In genomic region chr14:74571901-74572828, GRCh38 we compare ENCODE assay signal across 9 cellular contexts. TPM values are rescaled to one million over a fixed set of nuclear protein-coding genes. Genes with fewer than 3 reads are reported as not detected.
DNase-seq lines count a peak whose midpoint lies in the region; ATAC-seq, FAIRE-seq and TF ChIP-seq lines count a peak whose summit lies in the region.
"Had no signal": no experiment of that assay in that cellular context is flagged by ENCODE, and none has a peak within 500 bp of the region (broad histone marks: within the 10 kb centered on the region; RNA-seq: fewer than 3 reads in every experiment).

No MANE protein-coding gene starts in this region.

- DNase-seq in Caki2 (ENCODE audit: low read depth) (peak; percentile 93), NCI-H1417 treated with DMSO at 0.1 percent for 48 hours (lab: John Stamatoyannopoulos, UW) (peak; percentile 33), kidney (no peak), GM12891 (ENCODE audit: insufficient read length, low spot score) (no peak), NCI-H2029 treated with DMSO at 0.1 percent for 48 hours (lab: John Stamatoyannopoulos, UW) (no peak), BE2C (no peak)
- DNase-seq in activated naive CD8-positive, alpha-beta T cell treated with anti-CD3 and anti-CD28 coated beads, Interleukin-2, amount 50 U/mL, for 24 hours: no peak

- FAIRE-seq in kidney (lab: Jason Lieb, UNC) (no peak), GM12891 (lab: Jason Lieb, UNC) (no peak)

- peak; percentile 55 for ATAC-seq in activated naive CD8-positive, alpha-beta T cell treated with anti-CD3 and anti-CD28 coated beads, Interleukin-2, amount 50 U/mL, for 24 hours

- TF ChIP-seq CTCF in kidney (IDR thresholded peaks at IDR 0.05; ENCODE audit: borderline replicate concordance, extremely low read depth, insufficient read depth): no peak
- TF ChIP-seq CTCF in BE2C (IDR thresholded peaks at IDR 0.05; ENCODE audit: low read depth, low read length): no peak

- H3K4me3 Mint-ChIP-seq in activated naive CD8-positive, alpha-beta T cell treated with anti-CD3 and anti-CD28 coated beads, Interleukin-2, amount 50 U/mL, for 24 hours: peak overlapping the region; percentile 37
- H3K4me3 Mint-ChIP-seq: memory B cell had no signal

- H3K27me3 Mint-ChIP-seq in activated naive CD8-positive, alpha-beta T cell treated with anti-CD3 and anti-CD28 coated beads, Interleukin-2, amount 50 U/mL, for 24 hours: peaks cover 48% of the 10 kb centered on the region

- H3K4me1 ChIP-seq in kidney (ENCODE audit: control insufficient read depth in 1 of 2, insufficient read depth in 1 of 2, low read depth in 1 of 2, low read length in 2 of 2) (peaks cover 24 to 28% of the 10 kb centered on the region in 2 donors), stomach smooth muscle (ENCODE audit: control insufficient read depth, insufficient read depth, low read length) (peaks cover 57% of the 10 kb centered on the region), BE2C (peaks cover 8% of the 10 kb centered on the region)

- H3K27ac ChIP-seq in kidney (ENCODE audit: low read depth in 2 of 2, low read length in 2 of 2): peak overlapping the region; percentile 82 to 89
- peak overlapping the region; percentile 76 for H3K27ac ChIP-seq in stomach smooth muscle (ENCODE audit: low read length)

- peak overlapping the region; percentile 28 for H3K27ac Mint-ChIP-seq in activated naive CD8-positive, alpha-beta T cell treated with anti-CD3 and anti-CD28 coated beads, Interleukin-2, amount 50 U/mL, for 24 hours
- H3K27ac Mint-ChIP-seq: memory B cell had no signal

- H3K9ac ChIP-seq in kidney (ENCODE audit: low read length in 2 of 2) (peak overlapping the region; percentile 22 to 51), stomach smooth muscle (ENCODE audit: low read length in 2 of 2) (peak overlapping the region; percentile 53 to 74)

- in situ Hi-C loops in Caki2 (cut with HindIII; ENCODE audit: low pct_unique_long_range_greater_than_20kb, low sequenced_read_pairs): no loop called here

- H3K9me3 ChIP-seq in kidney (ENCODE audit: control insufficient read depth in 1 of 2, low read length in 2 of 2) (no peaks in the 10 kb centered on the region), stomach smooth muscle (ENCODE audit: control insufficient read depth in 2 of 2, low read length in 2 of 2) (no peaks in the 10 kb centered on the region), BE2C (no peaks in the 10 kb centered on the region)

- H3K36me3 ChIP-seq in kidney (ENCODE audit: control insufficient read depth in 1 of 2, insufficient read depth in 2 of 2, low read length in 2 of 2) (no peaks in the 10 kb centered on the region), stomach smooth muscle (ENCODE audit: control insufficient read depth in 2 of 2, insufficient read depth in 2 of 2, low read length in 2 of 2) (no peaks in the 10 kb centered on the region), BE2C (no peaks in the 10 kb centered on the region)

- peaks cover 39% of the 10 kb centered on the region for H3K4me1 Mint-ChIP-seq in activated naive CD8-positive, alpha-beta T cell treated with anti-CD3 and anti-CD28 coated beads, Interleukin-2, amount 50 U/mL, for 24 hours

- no peak for TF ChIP-seq POLR2A in GM12891 (IDR thresholded peaks at IDR 0.05; ENCODE audit: low read depth, low read length)

- H3K27me3 ChIP-seq in stomach smooth muscle (ENCODE audit: control insufficient read depth in 1 of 2, insufficient read depth in 2 of 2, low read length in 2 of 2): no peaks in the 10 kb centered on the region
- H3K27me3 ChIP-seq in BE2C: no peaks in the 10 kb centered on the region

- no peaks in the 10 kb centered on the region for H3K36me3 Mint-ChIP-seq in activated naive CD8-positive, alpha-beta T cell treated with anti-CD3 and anti-CD28 coated beads, Interleukin-2, amount 50 U/mL, for 24 hours (ENCODE audit: low read depth)
- H3K36me3 Mint-ChIP-seq: memory B cell had no signal

- intact Hi-C loops in kidney (cut with DNase I): no loop called here

- H3K4me3 ChIP-seq in kidney (ENCODE audit: low read length in 2 of 2) (peak overlapping the region; percentile 21 to 33), stomach smooth muscle (ENCODE audit: low read length in 2 of 2) (peak overlapping the region; percentile 8 to 70), BE2C (ENCODE audit: low read depth, low read length) (no peak overlapping the region)

- H3K9me3 Mint-ChIP-seq in activated naive CD8-positive, alpha-beta T cell treated with anti-CD3 and anti-CD28 coated beads, Interleukin-2, amount 50 U/mL, for 24 hours: no peaks in the 10 kb centered on the region
- H3K9me3 Mint-ChIP-seq: memory B cell had no signal

TF ChIP-seq in GM12891, 5 proteins besides CTCF, POLR2A, EP300 and RAD21:
- TF ChIP-seq POU2F2 (IDR thresholded peaks at IDR 0.05; ENCODE audit: low read depth, low read length): no peak
- no peak for TF ChIP-seq POLR2AphosphoS5 (IDR thresholded peaks at IDR 0.05; ENCODE audit: low read depth, low read length)
- TF ChIP-seq TAF1 (IDR thresholded peaks at IDR 0.05; ENCODE audit: low read depth, low read length): no peak
- no peak for TF ChIP-seq PAX5 (IDR thresholded peaks at IDR 0.05; ENCODE audit: insufficient read depth, low read length, severe bottlenecking)
- no peak for TF ChIP-seq SPI1 (IDR thresholded peaks at IDR 0.05; ENCODE audit: low read depth, low read length)

RNA-seq across cellular contexts. Expression of gene LTBP2, which starts 39.9 kb away (rescaled TPM):
- 7.6 and 34.4 TPM in 2 replicates for total RNA-seq in Caki2 (2014; rRNA removed; shearing (Covaris generic); ENCODE audit: low replicate concordance)
- 10.4 TPM for total RNA-seq in kidney
- 2.9 TPM for polyA plus RNA-seq in kidney (ENCODE audit: insufficient read depth, low read depth, low replicate concordance)
- polyA plus RNA-seq in GM12891 (2012; ENCODE audit: low read depth, missing spikeins): 0.08 TPM
- polyA plus RNA-seq in BE2C (2012; ENCODE audit: insufficient read depth, insufficient read length, low read depth): 1.2 TPM

Comparison
In these comparisons a context has a peak if more than half of its experiments do, and no peak if none do; other contexts are left out.
1. DNase-seq: peak in Caki2 (single experiment) and NCI-H1417 treated with DMSO at 0.1 percent for 48 hours (single experiment); none in activated naive CD8-positive, alpha-beta T cell treated with anti-CD3 and anti-CD28 coated beads, Interleukin-2, amount 50 U/mL, for 24 hours (single experiment), kidney (single experiment), GM12891 (single experiment), NCI-H2029 treated with DMSO at 0.1 percent for 48 hours (single experiment) and BE2C (single experiment).